ENCODE assay signal across 8 cellular contexts in genomic region chr13:24670927-24671326, GRCh38. TPM values are rescaled to one million over a fixed set of nuclear protein-coding genes. Genes with fewer than 3 reads are reported as not detected.
A peak's percentile ranks its signal among the peaks of the same experiment; 100 is the strongest.
DNase-seq lines count a peak whose midpoint lies in the region; ATAC-seq and TF ChIP-seq lines count a peak whose summit lies in the region.

No MANE protein-coding gene starts in this region.

- H3K4me3 Mint-ChIP-seq in activated CD4-positive, alpha-beta T cell treated with anti-CD3 and anti-CD28 coated beads for 36 hours, result no peak overlapping the region
- H3K4me3 Mint-ChIP-seq in activated CD4-positive, alpha-beta T cell treated with anti-CD3 and anti-CD28 coated beads, Interleukin-2, amount 10 ng/mL, durations not matched to agents 7 days and 5 days, result no peak overlapping the region
- no peak overlapping the region for H3K4me3 Mint-ChIP-seq in stimulated activated memory B cell treated with anti-CD40 and anti-IgM and Interleukin-4, amounts not matched to agents 10 μg/mL and 1 μg/mL and 100 μg/mL, for 72 hours
- H3K4me3 Mint-ChIP-seq in activated T-helper 2 cell treated with anti-CD3 and anti-CD28 coated beads, Interferon-gamma antibody, Interleukin-2, Interleukin-4, amounts not matched to agents 10 μg/mL and 5 μg/mL and 100 μg/mL, durations not matched to agents 14 hours and 24 hours and 36 hours (ENCODE audit: low read depth), result no peak overlapping the region

- peak; percentile 66 for ATAC-seq in activated CD4-positive, alpha-beta T cell treated with anti-CD3 and anti-CD28 coated beads for 36 hours
- peak; percentile 44 for ATAC-seq in stimulated activated memory B cell treated with anti-CD40 and anti-IgM and Interleukin-4, amounts not matched to agents 10 μg/mL and 1 μg/mL and 100 μg/mL, for 72 hours
- no peak for ATAC-seq in HG02938 (IDR thresholded peaks at IDR 0.05; ENCODE audit: unreplicated experiment)

- peak; percentile 43 for DNase-seq in activated CD4-positive, alpha-beta T cell treated with anti-CD3 and anti-CD28 coated beads for 36 hours
- DNase-seq in activated CD4-positive, alpha-beta T cell treated with anti-CD3 and anti-CD28 coated beads, Interleukin-2, amount 10 ng/mL, durations not matched to agents 7 days and 5 days, result no peak
- peak; percentile 73 to 77 for DNase-seq in NCI-H524 (lab: John Stamatoyannopoulos, UW)
- no peak for DNase-seq in epithelial cell of esophagus (ENCODE audit: low read depth)
- no peak for DNase-seq in T1000 (lab: John Stamatoyannopoulos, UW)
- no peak for DNase-seq in activated T-helper 2 cell treated with anti-CD3 and anti-CD28 coated beads, Interferon-gamma antibody, Interleukin-2, Interleukin-4, amounts not matched to agents 10 μg/mL and 5 μg/mL and 100 μg/mL, durations not matched to agents 14 hours and 24 hours and 36 hours (ENCODE audit: low spot score)

- peaks cover 9% of the 10 kb centered on the region for H3K4me1 Mint-ChIP-seq in activated CD4-positive, alpha-beta T cell treated with anti-CD3 and anti-CD28 coated beads for 36 hours
- peaks cover 10% of the 10 kb centered on the region for H3K4me1 Mint-ChIP-seq in activated CD4-positive, alpha-beta T cell treated with anti-CD3 and anti-CD28 coated beads, Interleukin-2, amount 10 ng/mL, durations not matched to agents 7 days and 5 days
- peaks cover 11% of the 10 kb centered on the region for H3K4me1 Mint-ChIP-seq in stimulated activated memory B cell treated with anti-CD40 and anti-IgM and Interleukin-4, amounts not matched to agents 10 μg/mL and 1 μg/mL and 100 μg/mL, for 72 hours
- peaks cover 10% of the 10 kb centered on the region for H3K4me1 Mint-ChIP-seq in activated T-helper 2 cell treated with anti-CD3 and anti-CD28 coated beads, Interferon-gamma antibody, Interleukin-2, Interleukin-4, amounts not matched to agents 10 μg/mL and 5 μg/mL and 100 μg/mL, durations not matched to agents 14 hours and 24 hours and 36 hours (ENCODE audit: low read depth)

- no peaks in the 10 kb centered on the region for H3K36me3 Mint-ChIP-seq in activated CD4-positive, alpha-beta T cell treated with anti-CD3 and anti-CD28 coated beads for 36 hours (ENCODE audit: low read depth)
- H3K36me3 Mint-ChIP-seq in activated CD4-positive, alpha-beta T cell treated with anti-CD3 and anti-CD28 coated beads, Interleukin-2, amount 10 ng/mL, durations not matched to agents 7 days and 5 days (ENCODE audit: low read depth), result no peaks in the 10 kb centered on the region
- no peaks in the 10 kb centered on the region for H3K36me3 Mint-ChIP-seq in stimulated activated memory B cell treated with anti-CD40 and anti-IgM and Interleukin-4, amounts not matched to agents 10 μg/mL and 1 μg/mL and 100 μg/mL, for 72 hours
- H3K36me3 Mint-ChIP-seq in activated T-helper 2 cell treated with anti-CD3 and anti-CD28 coated beads, Interferon-gamma antibody, Interleukin-2, Interleukin-4, amounts not matched to agents 10 μg/mL and 5 μg/mL and 100 μg/mL, durations not matched to agents 14 hours and 24 hours and 36 hours (ENCODE audit: low read depth), result no peaks in the 10 kb centered on the region

- POLR2A ChIA-PET in activated CD4-positive, alpha-beta T cell treated with anti-CD3 and anti-CD28 coated beads for 36 hours (lab: Charles Lee), result no interaction called here
- POLR2A ChIA-PET in activated CD4-positive, alpha-beta T cell treated with anti-CD3 and anti-CD28 coated beads, Interleukin-2, amount 10 ng/mL, durations not matched to agents 7 days and 5 days (lab: Charles Lee), result no interaction called here

- peaks cover 8% of the 10 kb centered on the region for H3K27me3 Mint-ChIP-seq in activated CD4-positive, alpha-beta T cell treated with anti-CD3 and anti-CD28 coated beads for 36 hours
- peaks cover 12% of the 10 kb centered on the region for H3K27me3 Mint-ChIP-seq in activated CD4-positive, alpha-beta T cell treated with anti-CD3 and anti-CD28 coated beads, Interleukin-2, amount 10 ng/mL, durations not matched to agents 7 days and 5 days
- H3K27me3 Mint-ChIP-seq in stimulated activated memory B cell treated with anti-CD40 and anti-IgM and Interleukin-4, amounts not matched to agents 10 μg/mL and 1 μg/mL and 100 μg/mL, for 72 hours, result peaks cover 67% of the 10 kb centered on the region
- no peaks in the 10 kb centered on the region for H3K27me3 Mint-ChIP-seq in activated T-helper 2 cell treated with anti-CD3 and anti-CD28 coated beads, Interferon-gamma antibody, Interleukin-2, Interleukin-4, amounts not matched to agents 10 μg/mL and 5 μg/mL and 100 μg/mL, durations not matched to agents 14 hours and 24 hours and 36 hours (ENCODE audit: low read depth)

- TF ChIP-seq CTCF in epithelial cell of esophagus (IDR thresholded peaks at IDR 0.05; ENCODE audit: insufficient read depth, low read depth, low read length, missing control alignments), result peak; percentile 10

- no peaks in the 10 kb centered on the region for H3K9me3 Mint-ChIP-seq in activated CD4-positive, alpha-beta T cell treated with anti-CD3 and anti-CD28 coated beads for 36 hours (ENCODE audit: low read depth)
- H3K9me3 Mint-ChIP-seq in activated CD4-positive, alpha-beta T cell treated with anti-CD3 and anti-CD28 coated beads, Interleukin-2, amount 10 ng/mL, durations not matched to agents 7 days and 5 days, result no peaks in the 10 kb centered on the region
- no peaks in the 10 kb centered on the region for H3K9me3 Mint-ChIP-seq in stimulated activated memory B cell treated with anti-CD40 and anti-IgM and Interleukin-4, amounts not matched to agents 10 μg/mL and 1 μg/mL and 100 μg/mL, for 72 hours
- no peaks in the 10 kb centered on the region for H3K9me3 Mint-ChIP-seq in activated T-helper 2 cell treated with anti-CD3 and anti-CD28 coated beads, Interferon-gamma antibody, Interleukin-2, Interleukin-4, amounts not matched to agents 10 μg/mL and 5 μg/mL and 100 μg/mL, durations not matched to agents 14 hours and 24 hours and 36 hours

- no peak overlapping the region for H3K4me3 ChIP-seq in epithelial cell of esophagus (ENCODE audit: low read length)

- intact Hi-C loops in activated CD4-positive, alpha-beta T cell treated with anti-CD3 and anti-CD28 coated beads for 36 hours (cut with DNase I, micrococcal nuclease), result loop anchor here (1.0 to 5.0 kb wide), 4 partner anchors 65 to 91 kb away; no protein-coding TSS in a partner anchor
- intact Hi-C loops in activated T-helper 2 cell treated with anti-CD3 and anti-CD28 coated beads, Interferon-gamma antibody, Interleukin-2, Interleukin-4, amounts not matched to agents 10 μg/mL and 5 μg/mL and 100 μg/mL, durations not matched to agents 14 hours and 24 hours and 36 hours (cut with micrococcal nuclease), result loop anchor here (2.0 kb wide), 1 partner anchor 90 kb away; no protein-coding TSS in a partner anchor

- no peak overlapping the region for H3K27ac Mint-ChIP-seq in activated CD4-positive, alpha-beta T cell treated with anti-CD3 and anti-CD28 coated beads for 36 hours
- no peak overlapping the region for H3K27ac Mint-ChIP-seq in activated CD4-positive, alpha-beta T cell treated with anti-CD3 and anti-CD28 coated beads, Interleukin-2, amount 10 ng/mL, durations not matched to agents 7 days and 5 days
- no peak overlapping the region for H3K27ac Mint-ChIP-seq in stimulated activated memory B cell treated with anti-CD40 and anti-IgM and Interleukin-4, amounts not matched to agents 10 μg/mL and 1 μg/mL and 100 μg/mL, for 72 hours
- H3K27ac Mint-ChIP-seq in activated T-helper 2 cell treated with anti-CD3 and anti-CD28 coated beads, Interferon-gamma antibody, Interleukin-2, Interleukin-4, amounts not matched to agents 10 μg/mL and 5 μg/mL and 100 μg/mL, durations not matched to agents 14 hours and 24 hours and 36 hours, result no peak overlapping the region

- CTCF ChIA-PET in activated CD4-positive, alpha-beta T cell treated with anti-CD3 and anti-CD28 coated beads for 36 hours (lab: Charles Lee), result interaction anchor here (0.7 to 1.9 kb wide), 4 partner anchors 12 to 91 kb away, joined by 3 to 11 read pairs (median 5); no protein-coding TSS in a partner anchor
- CTCF ChIA-PET in activated CD4-positive, alpha-beta T cell treated with anti-CD3 and anti-CD28 coated beads, Interleukin-2, amount 10 ng/mL, durations not matched to agents 7 days and 5 days (lab: Charles Lee), result interaction anchor here (1.7 kb wide), 1 partner anchor 12 kb away, joined by 4 read pairs; no protein-coding TSS in a partner anchor

RNA-seq across cellular contexts. Expression of gene ATP12A, which starts 9.3 kb away (rescaled TPM):
- total RNA-seq in activated CD4-positive, alpha-beta T cell treated with anti-CD3 and anti-CD28 coated beads for 36 hours, result under 1 TPM; 0.09 to 0.16 TPM
- under 1 TPM; 0.27 TPM for total RNA-seq in activated CD4-positive, alpha-beta T cell treated with anti-CD3 and anti-CD28 coated beads, Interleukin-2, amount 10 ng/mL, durations not matched to agents 7 days and 5 days
- total RNA-seq in activated T-helper 2 cell treated with anti-CD3 and anti-CD28 coated beads, Interferon-gamma antibody, Interleukin-2, Interleukin-4, amounts not matched to agents 10 μg/mL and 5 μg/mL and 100 μg/mL, durations not matched to agents 14 hours and 24 hours and 36 hours, result 1.1 TPM in 2 replicates

Comparison
In these comparisons a context has a peak if more than half of its experiments do, and no peak if none do; other contexts are left out.
1. DNase-seq: peak in activated CD4-positive, alpha-beta T cell treated with anti-CD3 and anti-CD28 coated beads for 36 hours (single experiment) and NCI-H524 (2 of 2); none in activated CD4-positive, alpha-beta T cell treated with anti-CD3 and anti-CD28 coated beads, Interleukin-2, amount 10 ng/mL, durations not matched to agents 7 days and 5 days (single experiment), epithelial cell of esophagus (single experiment), T1000 (single experiment) and activated T-helper 2 cell treated with anti-CD3 and anti-CD28 coated beads, Interferon-gamma antibody, Interleukin-2, Interleukin-4, amounts not matched to agents 10 μg/mL and 5 μg/mL and 100 μg/mL, durations not matched to agents 14 hours and 24 hours and 36 hours (single experiment).